ENCODE assay signal across 15 cellular contexts in genomic region chr1:64963466-64963865, GRCh38. TPM values are rescaled to one million over a fixed set of nuclear protein-coding genes. Genes with fewer than 3 reads are reported as not detected.
DNase-seq lines count a peak whose midpoint lies in the region; ATAC-seq and TF ChIP-seq lines count a peak whose summit lies in the region.
"Had no signal": no experiment of that assay in that cellular context is flagged by ENCODE, and none has a peak within 500 bp of the region (broad histone marks: within the 10 kb centered on the region; RNA-seq: fewer than 3 reads in every experiment).

No MANE protein-coding gene starts in this region.

- no peak overlapping the region for H3K9ac ChIP-seq in BLaER1

- TF ChIP-seq CTCF in DOHH2 (IDR thresholded peaks at IDR 0.05; ENCODE audit: low read depth, low read length, poor library complexity, severe bottlenecking) (no peak), activated B cell treated with CpG ODN at 0.5 μM for 24 hours (IDR thresholded peaks at IDR 0.05) (no peak), hepatocyte (IDR thresholded peaks at IDR 0.05; ENCODE audit: poor library complexity) (no peak)

- 99% methylated on average over 5 of the region's 5 CpGs for WGBS in hepatocyte (ENCODE audit: low lambda C conversion rate, missing lambda C conversion rate)

- peaks cover 9% of the 10 kb centered on the region for H3K36me3 Mint-ChIP-seq in activated B cell treated with CpG ODN at 0.5 μM for 24 hours (ENCODE audit: low read depth)

- POLR2A ChIA-PET in activated B cell treated with CpG ODN at 0.5 μM for 24 hours (lab: Charles Lee): interaction anchor here (1.5 to 3.5 kb wide), 2 partner anchors 15 to 99 kb away, joined by 4 to 18 read pairs; no protein-coding TSS in a partner anchor

- no peaks in the 10 kb centered on the region for H3K27me3 Mint-ChIP-seq in activated B cell treated with CpG ODN at 0.5 μM for 24 hours

- no peak overlapping the region for H3K27ac ChIP-seq in BLaER1
- H3K27ac ChIP-seq in DOHH2 (ENCODE audit: low read depth, low read length): peak overlapping the region; percentile 54
- H3K27ac ChIP-seq in hepatocyte: no peak overlapping the region
- H3K27ac ChIP-seq: C4-2B, thoracic aorta had no signal

- no peak for DNase-seq in activated B cell treated with CpG ODN at 0.5 μM for 24 hours
- no peak for DNase-seq in hepatocyte (ENCODE audit: low spot score)
- no peak for DNase-seq in NCI-H1694 (lab: John Stamatoyannopoulos, UW)
- DNase-seq in middle frontal gyrus (ENCODE audit: extremely low spot score, low spot score): no peak
- DNase-seq: activated CD8-positive, alpha-beta memory T cell treated with anti-CD3 and anti-CD28 coated beads, Interleukin-2, amount 50 U/mL, for 48 hours; dermis blood vessel endothelial cell; hippocampal formation; left cardiac atrium; stimulated activated CD4-positive, alpha-beta T cell treated with anti-CD3 and anti-CD28 coated beads, Interleukin-15, amount 100 ng/mL, for 24 hours had no signal

- H4K20me1 ChIP-seq in BLaER1 (peaks cover 76% of the 10 kb centered on the region), DOHH2 (ENCODE audit: control insufficient read depth, insufficient read depth, low read depth, low read length) (peaks cover 40% of the 10 kb centered on the region), hepatocyte (ENCODE audit: insufficient read depth, poor library complexity, severe bottlenecking) (peaks cover 50% of the 10 kb centered on the region)

- peak overlapping the region; percentile 88 for H3K27ac Mint-ChIP-seq in activated B cell treated with CpG ODN at 0.5 μM for 24 hours

- no peak overlapping the region for H2AFZ ChIP-seq in hepatocyte

- H3K9me3 Mint-ChIP-seq in activated B cell treated with CpG ODN at 0.5 μM for 24 hours: no peaks in the 10 kb centered on the region

- peak overlapping the region; percentile 93 for H3K4me3 Mint-ChIP-seq in activated B cell treated with CpG ODN at 0.5 μM for 24 hours

- CTCF ChIA-PET in activated B cell treated with CpG ODN at 0.5 μM for 24 hours (lab: Charles Lee): no interaction called here

- intact Hi-C loops in activated B cell treated with CpG ODN at 0.5 μM for 24 hours (cut with micrococcal nuclease): loop anchor here (2.0 to 10.0 kb wide), 4 partner anchors 15 to 1371 kb away; no protein-coding TSS in a partner anchor

- peaks cover 10% of the 10 kb centered on the region for H3F3A ChIP-seq in DOHH2 (ENCODE audit: control insufficient read depth, insufficient read depth)

- H3K4me2 ChIP-seq in BLaER1 (peak overlapping the region; percentile 95), DOHH2 (ENCODE audit: low read length) (peak overlapping the region; percentile 97), hepatocyte (peak overlapping the region; percentile 89)

- no peak for ATAC-seq in activated B cell treated with CpG ODN at 0.5 μM for 24 hours (ENCODE audit: low read depth)
- ATAC-seq in GM18873 (IDR thresholded peaks at IDR 0.05; ENCODE audit: low FRiP score, unreplicated experiment): no peak
- no peak for ATAC-seq in GM21381 (IDR thresholded peaks at IDR 0.05; ENCODE audit: unreplicated experiment)
- ATAC-seq: left cardiac atrium had no signal

- H3K4me1 Mint-ChIP-seq in activated B cell treated with CpG ODN at 0.5 μM for 24 hours: peaks cover 78% of the 10 kb centered on the region

- H3K4me3 ChIP-seq in BLaER1 (no peak overlapping the region), DOHH2 (ENCODE audit: low read length) (peak overlapping the region; percentile 85), hepatocyte (no peak overlapping the region)
- H3K4me3 ChIP-seq: thoracic aorta had no signal

- H3K27me3 ChIP-seq in BLaER1 (no peaks in the 10 kb centered on the region), DOHH2 (ENCODE audit: control insufficient read depth, low read length) (peaks cover 3% of the 10 kb centered on the region; the same call in 1 of the 2 replicates), hepatocyte (no peaks in the 10 kb centered on the region)

- no peaks in the 10 kb centered on the region for H3K9me3 ChIP-seq in BLaER1
- H3K9me3 ChIP-seq in DOHH2 (ENCODE audit: control insufficient read depth, insufficient read depth, low read length): no peaks in the 10 kb centered on the region
- no peaks in the 10 kb centered on the region for H3K9me3 ChIP-seq in hepatocyte (ENCODE audit: low read depth)
- H3K9me3 ChIP-seq: thoracic aorta had no signal

- H3K36me3 ChIP-seq in BLaER1 (no peaks in the 10 kb centered on the region), DOHH2 (ENCODE audit: control insufficient read depth, low read length) (peaks cover 15% of the 10 kb centered on the region), hepatocyte (replicated peaks; ENCODE audit: insufficient read depth, low read depth) (no peaks in the 10 kb centered on the region)
- H3K36me3 ChIP-seq: thoracic aorta had no signal

- H3K4me1 ChIP-seq in BLaER1 (peaks cover 72% of the 10 kb centered on the region), DOHH2 (ENCODE audit: control insufficient read depth, low read length) (peaks cover 79% of the 10 kb centered on the region), hepatocyte (ENCODE audit: insufficient read depth) (peaks cover 9% of the 10 kb centered on the region)

- H3K79me2 ChIP-seq in DOHH2 (ENCODE audit: control insufficient read depth, low read length): peaks cover 78% of the 10 kb centered on the region
- peaks cover 74% of the 10 kb centered on the region for H3K79me2 ChIP-seq in hepatocyte

- H3K9me2 ChIP-seq in DOHH2 (replicated peaks; ENCODE audit: control insufficient read depth, low read length) (no peaks in the 10 kb centered on the region), hepatocyte (replicated peaks; ENCODE audit: insufficient read depth) (no peaks in the 10 kb centered on the region)

RNA-seq across cellular contexts. Expression of gene JAK1, which starts 2.9 kb away (rescaled TPM):
- total RNA-seq in activated B cell treated with CpG ODN at 0.5 μM for 24 hours: 195 and 215 TPM in 2 replicates
- 102 and 104 TPM in 2 replicates for total RNA-seq in hepatocyte
- polyA plus RNA-seq in hepatocyte: 60.2 and 63.5 TPM in 2 replicates
